Comparison of ENCODE assay signal across 22 cellular contexts in the genomic region with DNA sequence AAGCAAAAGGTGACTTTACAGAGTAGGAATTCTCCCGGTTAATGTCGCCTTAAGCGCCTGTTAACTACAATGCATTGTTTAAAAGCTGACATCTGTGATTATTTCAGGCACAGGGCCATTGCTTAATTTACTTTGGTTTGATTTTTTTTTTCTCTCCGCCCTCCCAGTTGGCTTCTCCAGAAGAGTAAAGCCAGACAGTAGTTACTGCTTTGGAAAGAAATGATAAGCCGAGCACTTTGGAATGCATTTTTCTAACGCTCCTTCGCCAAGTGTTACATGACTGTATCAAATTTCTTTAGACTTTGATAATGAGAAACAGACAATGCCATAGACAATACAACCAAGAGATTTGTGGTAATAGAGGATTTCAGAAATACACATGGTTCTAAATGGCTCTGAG.
A peak's percentile ranks its signal among the peaks of the same experiment; 100 is the strongest.
DNase-seq lines count a peak whose midpoint lies in the region; ATAC-seq, FAIRE-seq and TF ChIP-seq lines count a peak whose summit lies in the region.
"Had no signal": no experiment of that assay in that cellular context is flagged by ENCODE, and none has a peak within 500 bp of the region (broad histone marks: within the 10 kb centered on the region; RNA-seq: fewer than 3 reads in every experiment).

No MANE protein-coding gene starts in this region.

- H3K4me2 ChIP-seq in GM23248 (ENCODE audit: unreplicated experiment): no peak overlapping the region
- H3K4me2 ChIP-seq in astrocyte (ENCODE audit: low read length): peak overlapping the region; percentile 21

- intact Hi-C loops in left cardiac atrium (cut with DNase I): no loop called here

- peak overlapping the region; percentile 40 for H2AFZ ChIP-seq in ACC112 (ENCODE audit: low read length, unreplicated experiment)
- no peak overlapping the region for H2AFZ ChIP-seq in GM23248
- no peak overlapping the region for H2AFZ ChIP-seq in astrocyte (ENCODE audit: low read depth, low read length)

- no peak overlapping the region for H3K4me3 Mint-ChIP-seq in astrocyte (ENCODE audit: unreplicated experiment)
- H3K4me3 Mint-ChIP-seq: activated naive CD8-positive, alpha-beta T cell treated with anti-CD3 and anti-CD28 coated beads, Interleukin-2, amount 50 U/mL, for 24 hours; stimulated activated naive CD8-positive, alpha-beta T cell treated with anti-CD3 and anti-CD28 coated beads, Interleukin-15, amount 100 ng/mL, for 72 hours had no signal

- no peak for FAIRE-seq in astrocyte (lab: Jason Lieb, UNC)
- FAIRE-seq: urothelium cell line had no signal

- no peaks in the 10 kb centered on the region for H3F3A ChIP-seq in GM23248 (ENCODE audit: insufficient read depth)

- no peak overlapping the region for H3K27ac Mint-ChIP-seq in astrocyte (ENCODE audit: unreplicated experiment)
- H3K27ac Mint-ChIP-seq: activated naive CD8-positive, alpha-beta T cell treated with anti-CD3 and anti-CD28 coated beads, Interleukin-2, amount 50 U/mL, for 24 hours; progenitor cell of endocrine pancreas; stimulated activated naive CD8-positive, alpha-beta T cell treated with anti-CD3 and anti-CD28 coated beads, Interleukin-15, amount 100 ng/mL, for 72 hours had no signal

- H3K4me3 ChIP-seq in ACC112 (ENCODE audit: low read depth, low read length) (no peak overlapping the region), GM23248 (no peak overlapping the region), astrocyte (ENCODE audit: insufficient read depth, low read depth, low read length) (no peak overlapping the region)
- H3K4me3 ChIP-seq: coronary artery had no signal

- no peaks in the 10 kb centered on the region for H3K9me3 Mint-ChIP-seq in astrocyte (ENCODE audit: unreplicated experiment)

- H3K4me1 ChIP-seq in ACC112 (ENCODE audit: control insufficient read depth, insufficient read depth, low read length, unreplicated experiment) (peaks cover 6% of the 10 kb centered on the region), GM23248 (ENCODE audit: insufficient read depth) (no peaks in the 10 kb centered on the region), astrocyte (ENCODE audit: insufficient read depth, low read length) (no peaks in the 10 kb centered on the region)

- ATAC-seq in left cardiac atrium: peak; percentile 53 to 86
- ATAC-seq in GM19452 (IDR thresholded peaks at IDR 0.05; ENCODE audit: unreplicated experiment): no peak
- ATAC-seq: activated naive CD8-positive, alpha-beta T cell treated with anti-CD3 and anti-CD28 coated beads, Interleukin-2, amount 50 U/mL, for 24 hours; left colon; PC-3; stimulated activated naive CD8-positive, alpha-beta T cell treated with anti-CD3 and anti-CD28 coated beads, Interleukin-15, amount 100 ng/mL, for 72 hours had no signal

- no peaks in the 10 kb centered on the region for H3K9me2 ChIP-seq in GM23248 (ENCODE audit: insufficient read depth)

- H3K36me3 Mint-ChIP-seq in astrocyte (ENCODE audit: low read depth, unreplicated experiment): peaks cover 1% of the 10 kb centered on the region

- no peaks in the 10 kb centered on the region for H3K36me3 ChIP-seq in ACC112 (ENCODE audit: insufficient read depth, low read length)
- H3K36me3 ChIP-seq in GM23248 (ENCODE audit: low read depth): no peaks in the 10 kb centered on the region
- no peaks in the 10 kb centered on the region for H3K36me3 ChIP-seq in astrocyte (ENCODE audit: insufficient read depth, low read length)

- H3K27me3 ChIP-seq in ACC112 (ENCODE audit: insufficient read depth, low read length): no peaks in the 10 kb centered on the region
- no peaks in the 10 kb centered on the region for H3K27me3 ChIP-seq in GM23248 (replicated peaks; ENCODE audit: insufficient read depth)
- no peaks in the 10 kb centered on the region for H3K27me3 ChIP-seq in astrocyte (ENCODE audit: insufficient read depth, low read length)

- H3K9me3 ChIP-seq in GM23248 (ENCODE audit: low read depth) (no peaks in the 10 kb centered on the region), astrocyte (ENCODE audit: insufficient read depth, low read depth, low read length) (no peaks in the 10 kb centered on the region)

- DNase-seq in GM23248: peak; percentile 9
- peak; percentile 89 for DNase-seq in astrocyte (ENCODE audit: low read depth)
- no peak for DNase-seq in left cardiac atrium
- DNase-seq in KBM-7: no peak
- DNase-seq in NCI-H345 treated with DMSO at 0.1 percent for 48 hours (lab: John Stamatoyannopoulos, UW; ENCODE audit: unreplicated experiment): no peak
- DNase-seq in activated CD4-positive, alpha-beta T cell treated with anti-CD3 and anti-CD28 coated beads, Interleukin-2, amount 50 U/mL, for 1 hour: no peak
- DNase-seq: activated CD4-positive, alpha-beta T cell treated with anti-CD3 and anti-CD28 coated beads, Interleukin-2, amount 50 U/mL, for 48 hours; activated naive CD8-positive, alpha-beta T cell treated with anti-CD3 and anti-CD28 coated beads, Interleukin-2, amount 50 U/mL, for 24 hours; hypothalamus; Karpas-422; left colon; NCI-H1436 treated with DMSO at 0.1 percent for 48 hours; NCI-H524; PC-3; stimulated activated naive CD8-positive, alpha-beta T cell treated with anti-CD3 and anti-CD28 coated beads, Interleukin-15, amount 100 ng/mL, for 72 hours had no signal

- H3K27me3 Mint-ChIP-seq in astrocyte (ENCODE audit: low read depth, unreplicated experiment): peaks cover 2% of the 10 kb centered on the region
- H3K27me3 Mint-ChIP-seq: activated naive CD8-positive, alpha-beta T cell treated with anti-CD3 and anti-CD28 coated beads, Interleukin-2, amount 50 U/mL, for 24 hours; stimulated activated naive CD8-positive, alpha-beta T cell treated with anti-CD3 and anti-CD28 coated beads, Interleukin-15, amount 100 ng/mL, for 72 hours had no signal

- H3K79me2 ChIP-seq in ACC112 (ENCODE audit: control insufficient read depth, insufficient read depth, low read length, unreplicated experiment) (no peaks in the 10 kb centered on the region), GM23248 (ENCODE audit: insufficient read depth) (no peaks in the 10 kb centered on the region), astrocyte (ENCODE audit: insufficient read depth, low read length) (no peaks in the 10 kb centered on the region)

- no peak for TF ChIP-seq CTCF in astrocyte (IDR thresholded peaks at IDR 0.05; ENCODE audit: insufficient read depth, low read depth, low read length)

- in situ Hi-C loops in GM23248 (cut with MboI) (no loop called here), KBM-7 (cut with MboI; ENCODE audit: low pct_unique_long_range_greater_than_20kb, low sequenced_read_pairs) (no loop called here)

- H3K9ac ChIP-seq in GM23248 (no peak overlapping the region), astrocyte (ENCODE audit: low read length) (no peak overlapping the region)

- WGBS in GM23248 (ENCODE audit: low coverage in 1 of 2, low lambda C conversion rate in 2 of 2, missing lambda C conversion rate in 2 of 2), 2 experiments: 2 to 4% methylated on average over 7 of the region's 7 CpGs

- peaks cover 6% of the 10 kb centered on the region for H3K4me1 Mint-ChIP-seq in astrocyte (ENCODE audit: low read depth, unreplicated experiment)
- H3K4me1 Mint-ChIP-seq: activated naive CD8-positive, alpha-beta T cell treated with anti-CD3 and anti-CD28 coated beads, Interleukin-2, amount 50 U/mL, for 24 hours; stimulated activated naive CD8-positive, alpha-beta T cell treated with anti-CD3 and anti-CD28 coated beads, Interleukin-15, amount 100 ng/mL, for 72 hours had no signal

- H4K20me1 ChIP-seq in GM23248 (ENCODE audit: insufficient read depth) (no peaks in the 10 kb centered on the region), astrocyte (ENCODE audit: insufficient read depth, low read length) (no peaks in the 10 kb centered on the region)

- H3K27ac ChIP-seq in ACC112 (ENCODE audit: low read depth, low read length) (no peak overlapping the region), GM23248 (no peak overlapping the region), astrocyte (ENCODE audit: low read depth, low read length) (no peak overlapping the region)
- H3K27ac ChIP-seq: coronary artery, epithelial cell of prostate, HL-60 had no signal

Comparison
In these comparisons a context has a peak if more than half of its experiments do, and no peak if none do; other contexts are left out.
1. DNase-seq: peak in GM23248 (single experiment) and astrocyte (single experiment); none in left cardiac atrium (single experiment), KBM-7 (single experiment), NCI-H345 treated with DMSO at 0.1 percent for 48 hours (single experiment) and activated CD4-positive, alpha-beta T cell treated with anti-CD3 and anti-CD28 coated beads, Interleukin-2, amount 50 U/mL, for 1 hour (single experiment).